Comparison of ENCODE assay signal across 8 cellular contexts in the genomic region with DNA sequence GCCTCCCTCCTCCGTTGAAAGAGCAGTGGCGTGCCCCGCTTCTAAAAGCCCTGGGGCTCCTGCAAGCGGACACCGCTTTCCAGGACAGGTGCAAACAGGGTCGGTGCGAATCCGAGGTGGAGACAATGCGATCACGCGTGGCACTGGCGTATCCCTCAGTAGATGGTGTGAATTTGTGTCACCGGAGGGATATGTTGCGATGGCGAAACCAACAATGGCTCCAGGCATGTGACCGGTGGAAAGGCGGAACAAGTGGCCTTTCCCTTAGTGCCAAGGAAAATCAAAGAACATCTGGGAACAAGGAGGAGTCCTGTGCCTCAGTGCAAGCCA.
A peak's percentile ranks its signal among the peaks of the same experiment; 100 is the strongest.
DNase-seq lines count a peak whose midpoint lies in the region; ATAC-seq, FAIRE-seq and TF ChIP-seq lines count a peak whose summit lies in the region.
"Not testable (repeated sequence)": the region's sequence is repeated elsewhere in the genome, so short reads cannot be mapped to it uniquely, and the experiment has no call there.

No MANE protein-coding gene starts in this region.

- intact Hi-C loops in ascending aorta (cut with DNase I), result loop anchor here (5.0 kb wide), 1 partner anchor 246 kb away; a partner anchor contains a TSS
- intact Hi-C loops in sciatic nerve (cut with DNase I), result not testable (repeated sequence)

- H3K9me2 ChIP-seq in hepatocyte (replicated peaks; ENCODE audit: insufficient read depth), result not testable (repeated sequence)

- not testable (repeated sequence) for H3K9me3 Mint-ChIP-seq in T-helper 2 cell treated with Interferon-gamma antibody and Interleukin-4, amounts not matched to agents 5 μg/mL and 100 μg/mL, for 36 hours

- H2BK12ac ChIP-seq in H1 (ENCODE audit: low read depth, low read length), result not testable (repeated sequence)

- H3K79me2 ChIP-seq in H1 (ENCODE audit: control insufficient read depth in 1 of 2, insufficient read depth in 2 of 2, low read length in 2 of 2); hepatocyte: not testable (repeated sequence)

- H2BK20ac ChIP-seq in H1 (ENCODE audit: low read length), result not testable (repeated sequence)

- not testable (repeated sequence) for H4K5ac ChIP-seq in H1 (ENCODE audit: insufficient read length, low read depth, low read length)

- POLR2A ChIA-PET in H1 (lab: Charles Lee; ENCODE audit: partially characterized antibody), result interaction anchor here (0.6 kb wide), 1 partner anchor 117 kb away, joined by 3 read pairs; no protein-coding TSS in a partner anchor

- not testable (repeated sequence) for TF ChIP-seq CTCF in ascending aorta (IDR thresholded peaks at IDR 0.05); H1 (IDR thresholded peaks at IDR 0.05; ENCODE audit: control extremely low read depth in 1 of 3, insufficient read depth in 1 of 3, low read depth in 1 of 3, low read length in 3 of 3); hepatocyte (IDR thresholded peaks at IDR 0.05; ENCODE audit: poor library complexity); tibial nerve (IDR thresholded peaks at IDR 0.05)

- not testable (repeated sequence) for H2BK5ac ChIP-seq in H1 (ENCODE audit: low read depth, low read length)

- TF ChIP-seq POLR2A in H1 (IDR thresholded peaks at IDR 0.05; ENCODE audit: control extremely low read depth in 1 of 2, low read depth in 2 of 2, low read length in 2 of 2); tibial nerve (IDR thresholded peaks at IDR 0.05): not testable (repeated sequence)

- H3K4me3 Mint-ChIP-seq in T-helper 2 cell treated with Interferon-gamma antibody and Interleukin-4, amounts not matched to agents 5 μg/mL and 100 μg/mL, for 36 hours, result peak overlapping the region; percentile 45

- peak; percentile 24 for DNase-seq in COLO668 (lab: John Stamatoyannopoulos, UW; ENCODE audit: unreplicated experiment)
- DNase-seq in T-helper 2 cell treated with Interferon-gamma antibody and Interleukin-4, amounts not matched to agents 5 μg/mL and 100 μg/mL, for 36 hours (ENCODE audit: low spot score); ascending aorta (ENCODE audit: low spot score in 2 of 2); H1 (ENCODE audit: low read depth in 1 of 2, low spot score in 2 of 2); hepatocyte (ENCODE audit: low spot score); sciatic nerve (ENCODE audit: low spot score); tibial nerve (ENCODE audit: low spot score in 2 of 2): not testable (repeated sequence)

- not testable (repeated sequence) for H3K9ac ChIP-seq in H1 (replicated peaks in 1 of 4; ENCODE audit: extremely low read depth in 1 of 4, low read depth in 3 of 4, low read length in 3 of 4)
- H3K9ac ChIP-seq in mucosa of stomach (ENCODE audit: low read length), result peak overlapping the region; percentile 50

- H4K91ac ChIP-seq in H1 (replicated peaks; ENCODE audit: insufficient read length, low read length), result not testable (repeated sequence)

- TF ChIP-seq RAD21 in H1 (IDR thresholded peaks at IDR 0.05 in 1 of 2, conservative IDR thresholded peaks at IDR 0.05 in 1 of 2; ENCODE audit: low read depth in 2 of 2, low read length in 2 of 2), result not testable (repeated sequence)

- not testable (repeated sequence) for H3K4ac ChIP-seq in H1 (replicated peaks; ENCODE audit: insufficient read length, low read depth, low read length)

- peaks cover 43% of the 10 kb centered on the region for H3K27me3 Mint-ChIP-seq in T-helper 2 cell treated with Interferon-gamma antibody and Interleukin-4, amounts not matched to agents 5 μg/mL and 100 μg/mL, for 36 hours (ENCODE audit: low read depth)

- not testable (repeated sequence) for H3K23ac ChIP-seq in H1 (ENCODE audit: insufficient read length)

- not testable (repeated sequence) for H2BK120ac ChIP-seq in H1 (replicated peaks; ENCODE audit: low read depth, low read length)

- H3K18ac ChIP-seq in H1 (ENCODE audit: extremely low read depth, low read length), result not testable (repeated sequence)

- H3K36me3 ChIP-seq in ascending aorta; H1 (ENCODE audit: control insufficient read depth in 2 of 4, insufficient read depth in 4 of 4, low read length in 3 of 4); hepatocyte (replicated peaks; ENCODE audit: insufficient read depth, low read depth); mucosa of stomach (ENCODE audit: control insufficient read depth, insufficient read depth, low read length); tibial nerve: not testable (repeated sequence)

- H3K56ac ChIP-seq in H1 (replicated peaks; ENCODE audit: insufficient read length, low read depth, low read length), result not testable (repeated sequence)

- H3K23me2 ChIP-seq in H1 (ENCODE audit: low read depth, low read length), result peaks cover 10% of the 10 kb centered on the region; the same call in 1 of the 2 replicates

- not testable (repeated sequence) for H3K4me1 ChIP-seq in ascending aorta; H1 (replicated peaks in 1 of 4; ENCODE audit: control insufficient read depth in 3 of 4, insufficient read depth in 4 of 4, low read length in 3 of 4); hepatocyte (ENCODE audit: insufficient read depth); mucosa of stomach (ENCODE audit: control insufficient read depth, insufficient read depth, low read length)
- H3K4me1 ChIP-seq in tibial nerve, result peaks cover 0 to 26% (median 5%) of the 10 kb centered on the region in 4 donors

- not testable (repeated sequence) for H2BK15ac ChIP-seq in H1 (ENCODE audit: low read length)

- FAIRE-seq in H1 (lab: Jason Lieb, UNC), result not testable (repeated sequence)

- peak; percentile 28 for ATAC-seq in sciatic nerve

- not testable (repeated sequence) for TF ChIP-seq EP300 in H1 (IDR thresholded peaks at IDR 0.05; ENCODE audit: borderline replicate concordance in 1 of 2, low read depth in 2 of 2, low read length in 2 of 2); tibial nerve (IDR thresholded peaks at IDR 0.05)

- H3K27ac Mint-ChIP-seq in T-helper 2 cell treated with Interferon-gamma antibody and Interleukin-4, amounts not matched to agents 5 μg/mL and 100 μg/mL, for 36 hours, result not testable (repeated sequence)

- not testable (repeated sequence) for H4K8ac ChIP-seq in H1 (ENCODE audit: extremely low read depth, insufficient read depth, low read length)

- not testable (repeated sequence) for H3K9me3 ChIP-seq in ascending aorta; hepatocyte (ENCODE audit: low read depth); mucosa of stomach (ENCODE audit: control insufficient read depth, low read length); tibial nerve
- H3K9me3 ChIP-seq in H1 (ENCODE audit: insufficient read depth in 2 of 2, low read depth in 1 of 2, low read length in 1 of 2), result peaks cover 0 to 44% of the 10 kb centered on the region in 2 experiments; a peak in 2 of 4 replicates

- H3K79me1 ChIP-seq in H1 (ENCODE audit: low read depth, low read length), result not testable (repeated sequence)

- H2AK5ac ChIP-seq in H1 (ENCODE audit: low read depth, low read length), result peak overlapping the region; percentile 53; the same call in 1 of the 2 replicates

- not testable (repeated sequence) for H3K27me3 ChIP-seq in ascending aorta, tibial nerve
- H3K27me3 ChIP-seq in H1 (replicated peaks in 1 of 4; ENCODE audit: control insufficient read depth in 3 of 4, extremely low read depth in 1 of 4, insufficient read depth in 3 of 4, low read length in 3 of 4), result peaks cover 15 to 42% (median 29%) of the 10 kb centered on the region in 4 experiments
- H3K27me3 ChIP-seq in hepatocyte, result peaks cover 20% of the 10 kb centered on the region
- H3K27me3 ChIP-seq in mucosa of stomach (ENCODE audit: control insufficient read depth, insufficient read depth, low read length), result peaks cover 49% of the 10 kb centered on the region

- H3K4me2 ChIP-seq in H1 (ENCODE audit: insufficient read depth in 1 of 2, low read depth in 2 of 2, low read length in 2 of 2) (peak overlapping the region; percentile 28 to 78; a peak in 3 of 4 replicates), hepatocyte (peak overlapping the region; percentile 72)

- not testable (repeated sequence) for H3K27ac ChIP-seq in ascending aorta; H1 (ENCODE audit: low read depth, low read length); hepatocyte; tibial nerve

- H3K36me3 Mint-ChIP-seq in T-helper 2 cell treated with Interferon-gamma antibody and Interleukin-4, amounts not matched to agents 5 μg/mL and 100 μg/mL, for 36 hours (ENCODE audit: low read depth), result not testable (repeated sequence)

- peak overlapping the region; percentile 44 to 67 for H3K4me3 ChIP-seq in ascending aorta
- peak overlapping the region in 2 of 4 experiments; percentile 29 to 48; a peak in 4 of 8 replicates for H3K4me3 ChIP-seq in H1 (ENCODE audit: extremely low read depth in 1 of 4, insufficient read depth in 2 of 4, low read depth in 3 of 4, low read length in 4 of 4)
- H3K4me3 ChIP-seq in hepatocyte, result not testable (repeated sequence)
- H3K4me3 ChIP-seq in mucosa of stomach (ENCODE audit: low read length), result peak overlapping the region; percentile 43
- peak overlapping the region; percentile 31 to 57 (median 44) for H3K4me3 ChIP-seq in tibial nerve

- CTCF ChIA-PET in H1 (lab: Charles Lee; ENCODE audit: partially characterized antibody), result interaction anchor here (0.6 kb wide), 1 partner anchor 236 kb away, joined by 3 read pairs; no protein-coding TSS in a partner anchor

- H4K20me1 ChIP-seq in H1 (replicated peaks in 1 of 2; ENCODE audit: control insufficient read depth in 1 of 2, insufficient read depth in 2 of 2, low read length in 2 of 2); hepatocyte (ENCODE audit: insufficient read depth, poor library complexity, severe bottlenecking): not testable (repeated sequence)

- H3K14ac ChIP-seq in H1 (ENCODE audit: insufficient read length), result not testable (repeated sequence)

- H3K4me1 Mint-ChIP-seq in T-helper 2 cell treated with Interferon-gamma antibody and Interleukin-4, amounts not matched to agents 5 μg/mL and 100 μg/mL, for 36 hours (ENCODE audit: low read depth), result not testable (repeated sequence)

- 76% methylated on average over 17 of the region's 17 CpGs; no CpG with 5 or more reads in 1 of the 2 experiments for WGBS in H1 (ENCODE audit: extremely low coverage in 1 of 2, insufficient coverage in 1 of 2, insufficient read length in 1 of 2, insufficient replicate concordance in 2 of 2, low coverage in 1 of 2, low lambda C conversion rate in 2 of 2, missing lambda C conversion rate in 1 of 2), 2 experiments
- 56% methylated on average over 17 of the region's 17 CpGs for WGBS in hepatocyte (ENCODE audit: low lambda C conversion rate, missing lambda C conversion rate)
- WGBS in tibial nerve, 2 donors, result 23 to 27% methylated on average over 15 to 17 of the region's 17 CpGs

- not testable (repeated sequence) for H2AFZ ChIP-seq in H1 (ENCODE audit: low read length); hepatocyte
